Comparison of ENCODE assay signal across 1 cellular context in the genomic region with DNA sequence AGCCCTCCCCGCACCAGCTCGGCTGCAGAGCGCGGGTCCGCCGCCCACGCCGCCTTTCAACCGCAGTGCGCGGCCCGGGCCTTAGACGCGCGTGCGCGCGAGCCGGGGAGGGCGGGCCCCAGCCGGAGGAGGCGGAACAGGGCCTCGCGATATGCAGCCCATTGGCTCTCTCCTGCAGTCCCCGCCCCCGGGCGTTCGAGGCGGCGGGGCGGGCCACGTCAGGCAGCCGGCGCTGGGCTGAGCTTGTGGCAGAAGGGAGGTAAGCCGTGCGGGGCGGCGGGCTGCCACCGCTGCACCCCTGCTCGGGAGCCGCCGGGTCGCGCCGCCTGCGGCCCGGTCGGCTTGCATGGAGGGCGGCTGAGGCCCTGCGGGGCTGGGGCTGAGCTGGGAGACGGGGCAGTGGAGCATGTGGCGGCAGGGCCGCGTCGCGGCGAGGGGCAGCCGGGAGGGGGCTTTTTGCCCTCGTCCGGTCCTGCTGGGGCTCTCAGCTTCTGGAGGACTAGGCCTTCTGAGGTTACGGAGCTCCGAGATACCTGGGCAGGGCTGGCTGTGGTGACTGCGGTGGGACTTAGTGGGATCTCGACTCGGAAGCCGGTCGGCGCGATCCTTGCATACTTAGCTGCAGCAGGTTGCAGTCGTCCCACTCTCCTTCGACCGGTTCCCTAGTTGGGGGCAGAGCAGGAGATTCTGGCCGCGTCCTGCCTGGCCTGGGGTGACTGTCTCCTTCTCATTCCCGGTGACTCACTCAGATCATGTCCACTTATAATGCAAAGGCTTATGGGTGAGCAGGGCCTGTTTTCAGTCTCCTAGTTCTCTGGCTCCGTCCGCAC.
A peak's percentile ranks its signal among the peaks of the same experiment; 100 is the strongest.
TF ChIP-seq lines count a peak whose summit lies in the region.

A gene with protein sequence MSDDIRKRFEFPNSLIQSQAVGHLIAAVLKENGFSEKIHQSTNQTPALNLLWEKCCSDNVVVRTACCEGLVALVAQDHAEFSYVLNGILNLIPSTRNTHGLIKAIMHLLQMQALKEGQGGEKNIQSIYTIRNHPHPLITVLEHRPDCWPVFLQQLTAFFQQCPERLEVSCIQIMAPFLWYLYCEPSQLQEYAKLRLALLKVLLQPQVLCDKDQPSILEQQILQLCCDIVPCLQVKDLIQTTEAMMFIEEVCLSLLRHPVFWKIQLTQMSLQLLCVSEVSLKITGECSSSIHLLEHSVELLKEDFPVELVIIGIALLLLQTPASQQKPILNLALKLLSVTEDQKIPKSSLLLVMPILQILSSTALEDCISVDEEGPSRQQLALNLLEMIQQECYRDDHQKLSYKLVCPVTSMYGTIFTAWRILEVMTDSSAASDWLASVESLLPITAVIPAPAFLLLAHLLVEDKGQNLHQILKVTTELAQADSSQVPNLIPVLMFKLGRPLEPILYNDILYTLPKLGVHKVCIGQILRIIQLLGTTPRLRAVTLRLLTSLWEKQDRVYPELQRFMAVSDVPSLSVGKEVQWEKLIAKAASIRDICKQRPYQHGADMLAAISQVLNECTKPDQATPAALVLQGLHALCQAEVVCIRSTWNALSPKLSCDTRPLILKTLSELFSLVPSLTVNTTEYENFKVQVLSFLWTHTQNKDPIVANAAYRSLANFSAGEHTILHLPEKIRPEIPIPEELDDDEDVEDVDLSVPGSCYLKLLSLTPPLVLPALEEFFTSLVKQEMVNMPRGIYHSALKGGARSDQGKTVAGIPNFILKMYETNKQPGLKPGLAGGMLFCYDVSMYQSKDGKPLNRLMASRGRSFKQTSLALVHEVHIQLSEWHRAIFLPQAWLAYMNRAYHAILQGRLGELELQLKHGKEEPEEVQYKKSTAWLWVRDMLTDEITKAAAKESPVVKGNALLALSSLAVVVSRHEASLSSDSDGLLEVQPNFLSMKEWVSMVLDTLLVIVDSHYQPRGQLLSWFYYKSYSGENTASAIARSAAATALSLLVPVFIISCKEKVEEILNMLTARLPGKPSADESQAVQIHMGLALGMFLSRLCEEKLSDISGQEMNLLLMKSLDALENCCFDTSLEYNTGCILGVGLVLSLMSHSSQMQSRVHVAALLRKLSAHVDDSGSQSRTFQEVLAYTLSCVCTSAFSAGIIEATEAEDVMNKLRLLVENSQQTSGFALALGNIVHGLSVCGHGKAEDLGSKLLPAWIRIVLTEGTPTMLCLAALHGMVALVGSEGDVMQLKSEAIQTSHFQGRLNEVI (N-terminal part only) (plus strand): TSS at position 225 of the 830 bp plus-strand sequence. CDS start 31,095 bp downstream, outside the sequence.

TF ChIP-seq in PFSK-1, 5 proteins besides CTCF, POLR2A, EP300 and RAD21:
- TF ChIP-seq SIN3A (IDR thresholded peaks at IDR 0.05; ENCODE audit: borderline replicate concordance, insufficient read depth, low read length) = no peak
- TF ChIP-seq TAF1 (IDR thresholded peaks at IDR 0.05; ENCODE audit: borderline replicate concordance, insufficient read depth, low read length) = peak; percentile 80
- peak; percentile 95 for TF ChIP-seq POLR2AphosphoS5 (IDR thresholded peaks at IDR 0.05; ENCODE audit: low read depth, low read length)
- peak; percentile 61 for TF ChIP-seq FOXP2 (optimal IDR thresholded peaks at IDR 0.05; ENCODE audit: borderline replicate concordance, extremely low read depth, extremely low read length, insufficient read depth)
- TF ChIP-seq, protein P1, sequence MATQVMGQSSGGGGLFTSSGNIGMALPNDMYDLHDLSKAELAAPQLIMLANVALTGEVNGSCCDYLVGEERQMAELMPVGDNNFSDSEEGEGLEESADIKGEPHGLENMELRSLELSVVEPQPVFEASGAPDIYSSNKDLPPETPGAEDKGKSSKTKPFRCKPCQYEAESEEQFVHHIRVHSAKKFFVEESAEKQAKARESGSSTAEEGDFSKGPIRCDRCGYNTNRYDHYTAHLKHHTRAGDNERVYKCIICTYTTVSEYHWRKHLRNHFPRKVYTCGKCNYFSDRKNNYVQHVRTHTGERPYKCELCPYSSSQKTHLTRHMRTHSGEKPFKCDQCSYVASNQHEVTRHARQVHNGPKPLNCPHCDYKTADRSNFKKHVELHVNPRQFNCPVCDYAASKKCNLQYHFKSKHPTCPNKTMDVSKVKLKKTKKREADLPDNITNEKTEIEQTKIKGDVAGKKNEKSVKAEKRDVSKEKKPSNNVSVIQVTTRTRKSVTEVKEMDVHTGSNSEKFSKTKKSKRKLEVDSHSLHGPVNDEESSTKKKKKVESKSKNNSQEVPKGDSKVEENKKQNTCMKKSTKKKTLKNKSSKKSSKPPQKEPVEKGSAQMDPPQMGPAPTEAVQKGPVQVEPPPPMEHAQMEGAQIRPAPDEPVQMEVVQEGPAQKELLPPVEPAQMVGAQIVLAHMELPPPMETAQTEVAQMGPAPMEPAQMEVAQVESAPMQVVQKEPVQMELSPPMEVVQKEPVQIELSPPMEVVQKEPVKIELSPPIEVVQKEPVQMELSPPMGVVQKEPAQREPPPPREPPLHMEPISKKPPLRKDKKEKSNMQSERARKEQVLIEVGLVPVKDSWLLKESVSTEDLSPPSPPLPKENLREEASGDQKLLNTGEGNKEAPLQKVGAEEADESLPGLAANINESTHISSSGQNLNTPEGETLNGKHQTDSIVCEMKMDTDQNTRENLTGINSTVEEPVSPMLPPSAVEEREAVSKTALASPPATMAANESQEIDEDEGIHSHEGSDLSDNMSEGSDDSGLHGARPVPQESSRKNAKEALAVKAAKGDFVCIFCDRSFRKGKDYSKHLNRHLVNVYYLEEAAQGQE (IDR thresholded peaks at IDR 0.05; ENCODE audit: insufficient read depth in 1 of 2, low read depth in 2 of 2, low read length in 2 of 2) = peak; percentile 34 to 38; a peak in 1 of 4 replicates
